ENCODE assay signal across 1 cellular context in the genomic region with DNA sequence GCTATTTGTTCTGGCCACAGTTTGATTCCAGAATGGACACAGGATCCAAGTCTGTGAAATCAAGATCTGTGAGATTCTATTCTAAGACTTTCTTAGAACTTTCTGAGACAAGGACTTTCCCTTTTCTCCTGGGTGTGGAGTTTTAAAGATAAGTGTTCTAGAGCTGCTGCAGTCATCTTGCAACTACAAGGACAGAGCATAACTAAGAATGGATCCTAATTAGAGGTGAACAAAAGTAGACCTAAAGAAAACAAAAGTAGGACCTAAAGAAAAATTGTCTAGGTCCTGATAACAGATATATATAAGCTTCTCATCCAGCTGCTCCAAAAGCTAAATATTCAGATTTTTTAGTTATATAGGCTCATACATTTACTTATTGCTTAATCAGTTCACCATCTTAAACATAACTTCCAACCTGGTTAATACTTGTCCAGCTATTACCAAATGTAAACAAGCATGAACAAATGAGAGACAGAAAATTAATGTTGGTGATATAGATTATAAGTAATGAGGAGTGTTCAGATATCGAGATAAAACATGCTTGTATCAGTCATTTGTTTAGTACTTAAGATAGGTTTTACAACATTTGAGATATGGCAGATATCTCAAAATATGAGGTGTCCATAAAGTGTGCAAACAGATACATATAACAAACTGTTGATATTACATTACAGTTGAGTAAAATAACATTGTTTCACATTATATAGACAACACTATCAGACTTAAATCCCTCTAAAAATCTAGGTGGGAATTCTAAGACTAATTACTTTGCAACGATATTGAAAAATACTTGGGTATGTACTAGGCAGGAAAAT.
TF ChIP-seq lines count a peak whose summit lies in the region.

No MANE protein-coding gene starts in this region.

TF ChIP-seq in GM12878, 131 proteins besides CTCF, POLR2A, EP300 and RAD21 (continued from another document):
- TF ChIP-seq NRF1 (conservative IDR thresholded peaks at IDR 0.05; ENCODE audit: low read depth, low read length) = no peak
- peak; percentile 16; the same call in 1 of the 2 replicates for TF ChIP-seq RUNX3 (IDR thresholded peaks at IDR 0.05; ENCODE audit: low read length)
- TF ChIP-seq ATF7 (IDR thresholded peaks at IDR 0.05; ENCODE audit: low read depth) = peak; percentile 2; the same call in 1 of the 2 replicates
- TF ChIP-seq, protein P1, sequence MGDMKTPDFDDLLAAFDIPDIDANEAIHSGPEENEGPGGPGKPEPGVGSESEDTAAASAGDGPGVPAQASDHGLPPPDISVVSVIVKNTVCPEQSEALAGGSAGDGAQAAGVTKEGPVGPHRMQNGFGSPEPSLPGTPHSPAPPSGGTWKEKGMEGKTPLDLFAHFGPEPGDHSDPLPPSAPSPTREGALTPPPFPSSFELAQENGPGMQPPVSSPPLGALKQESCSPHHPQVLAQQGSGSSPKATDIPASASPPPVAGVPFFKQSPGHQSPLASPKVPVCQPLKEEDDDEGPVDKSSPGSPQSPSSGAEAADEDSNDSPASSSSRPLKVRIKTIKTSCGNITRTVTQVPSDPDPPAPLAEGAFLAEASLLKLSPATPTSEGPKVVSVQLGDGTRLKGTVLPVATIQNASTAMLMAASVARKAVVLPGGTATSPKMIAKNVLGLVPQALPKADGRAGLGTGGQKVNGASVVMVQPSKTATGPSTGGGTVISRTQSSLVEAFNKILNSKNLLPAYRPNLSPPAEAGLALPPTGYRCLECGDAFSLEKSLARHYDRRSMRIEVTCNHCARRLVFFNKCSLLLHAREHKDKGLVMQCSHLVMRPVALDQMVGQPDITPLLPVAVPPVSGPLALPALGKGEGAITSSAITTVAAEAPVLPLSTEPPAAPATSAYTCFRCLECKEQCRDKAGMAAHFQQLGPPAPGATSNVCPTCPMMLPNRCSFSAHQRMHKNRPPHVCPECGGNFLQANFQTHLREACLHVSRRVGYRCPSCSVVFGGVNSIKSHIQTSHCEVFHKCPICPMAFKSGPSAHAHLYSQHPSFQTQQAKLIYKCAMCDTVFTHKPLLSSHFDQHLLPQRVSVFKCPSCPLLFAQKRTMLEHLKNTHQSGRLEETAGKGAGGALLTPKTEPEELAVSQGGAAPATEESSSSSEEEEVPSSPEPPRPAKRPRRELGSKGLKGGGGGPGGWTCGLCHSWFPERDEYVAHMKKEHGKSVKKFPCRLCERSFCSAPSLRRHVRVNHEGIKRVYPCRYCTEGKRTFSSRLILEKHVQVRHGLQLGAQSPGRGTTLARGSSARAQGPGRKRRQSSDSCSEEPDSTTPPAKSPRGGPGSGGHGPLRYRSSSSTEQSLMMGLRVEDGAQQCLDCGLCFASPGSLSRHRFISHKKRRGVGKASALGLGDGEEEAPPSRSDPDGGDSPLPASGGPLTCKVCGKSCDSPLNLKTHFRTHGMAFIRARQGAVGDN (IDR thresholded peaks at IDR 0.05) = no peak
